9 cellular contexts compared by ENCODE assay signal in genomic region chr1:2312196-2312588, GRCh38.
DNase-seq lines count a peak whose midpoint lies in the region; ATAC-seq and TF ChIP-seq lines count a peak whose summit lies in the region.
"Had no signal": no experiment of that assay in that cellular context is flagged by ENCODE, and none has a peak within 500 bp of the region (broad histone marks: within the 10 kb centered on the region; RNA-seq: fewer than 3 reads in every experiment).

No MANE protein-coding gene starts in this region.

- no peak overlapping the region for H2AK5ac ChIP-seq in trophoblast cell (ENCODE audit: low read length)

- no peak overlapping the region for H3K14ac ChIP-seq in trophoblast cell (ENCODE audit: low read length)

- H4K12ac ChIP-seq in trophoblast cell (ENCODE audit: low read depth, low read length), result no peak overlapping the region

- TF ChIP-seq POLR2A in esophagus muscularis mucosa (IDR thresholded peaks at IDR 0.05; ENCODE audit: low read depth), result no peak
- no peak for TF ChIP-seq POLR2A in uterus (IDR thresholded peaks at IDR 0.05)

- WGBS in esophagus muscularis mucosa, result no CpG with 5 or more reads among the region's 11 CpGs
- no CpG with 5 or more reads among the region's 11 CpGs for WGBS in trophoblast cell (ENCODE audit: extremely low coverage, insufficient coverage, insufficient read length)

- H3K27me3 Mint-ChIP-seq in activated naive CD8-positive, alpha-beta T cell treated with anti-CD3 and anti-CD28 coated beads, Interleukin-2, amount 10 ng/mL, durations not matched to agents 7 days and 5 days, result no peaks in the 10 kb centered on the region
- no peaks in the 10 kb centered on the region for H3K27me3 Mint-ChIP-seq in activated naive CD8-positive, alpha-beta T cell treated with anti-CD3 and anti-CD28 coated beads for 36 hours

- H2BK120ac ChIP-seq in trophoblast cell (ENCODE audit: insufficient read depth, low read length, poor library complexity), result no peak overlapping the region

- peaks cover 55 to 75% (median 75%) of the 10 kb centered on the region in 4 donors for H3K4me1 ChIP-seq in esophagus muscularis mucosa
- peaks cover 37 to 44% of the 10 kb centered on the region in 2 experiments for H3K4me1 ChIP-seq in trophoblast cell (ENCODE audit: control insufficient read depth in 1 of 2, insufficient read depth in 2 of 2, low read length in 2 of 2)
- peaks cover 0 to 40% of the 10 kb centered on the region in 2 donors for H3K4me1 ChIP-seq in uterus
- H3K4me1 ChIP-seq: pancreas had no signal

- intact Hi-C loops in esophagus muscularis mucosa (cut with DNase I), result loop anchor here (5.0 kb wide), 2 partner anchors 75 to 105 kb away; no protein-coding TSS in a partner anchor
- intact Hi-C loops in uterus (cut with DNase I; ENCODE audit: low total_unique reads), result loop anchor here (10.0 kb wide), 1 partner anchor 73 kb away; no protein-coding TSS in a partner anchor

- peaks cover 7% of the 10 kb centered on the region for H3K36me3 Mint-ChIP-seq in activated naive CD8-positive, alpha-beta T cell treated with anti-CD3 and anti-CD28 coated beads, Interleukin-2, amount 10 ng/mL, durations not matched to agents 7 days and 5 days
- peaks cover 5% of the 10 kb centered on the region for H3K36me3 Mint-ChIP-seq in activated naive CD8-positive, alpha-beta T cell treated with anti-CD3 and anti-CD28 coated beads for 36 hours

- H3K27me3 ChIP-seq in esophagus muscularis mucosa (no peaks in the 10 kb centered on the region), trophoblast cell (ENCODE audit: insufficient read depth, low read length) (no peaks in the 10 kb centered on the region), uterus (no peaks in the 10 kb centered on the region)
- H3K27me3 ChIP-seq: pancreas had no signal

- H3K27ac ChIP-seq in esophagus muscularis mucosa (replicated peaks in 1 of 4) (peak overlapping the region; percentile 93 to 98 (median 95)), trophoblast cell (ENCODE audit: low read depth, low read length) (no peak overlapping the region), uterus (peak overlapping the region; percentile 86 to 93)
- H3K27ac ChIP-seq: pancreas had no signal

- POLR2A ChIA-PET in activated naive CD8-positive, alpha-beta T cell treated with anti-CD3 and anti-CD28 coated beads, Interleukin-2, amount 10 ng/mL, durations not matched to agents 7 days and 5 days (lab: Charles Lee), result interaction anchor here (1.6 to 3.7 kb wide), 3 partner anchors 12 to 85 kb away, joined by 6 to 23 read pairs (median 7); no protein-coding TSS in a partner anchor

- H3K79me2 ChIP-seq in trophoblast cell (ENCODE audit: control insufficient read depth, insufficient read depth, low read length, poor library complexity), result peaks cover 13% of the 10 kb centered on the region

- H2BK5ac ChIP-seq in trophoblast cell (ENCODE audit: low read depth, low read length, poor library complexity), result no peak overlapping the region

- H3K27ac Mint-ChIP-seq in activated naive CD8-positive, alpha-beta T cell treated with anti-CD3 and anti-CD28 coated beads, Interleukin-2, amount 10 ng/mL, durations not matched to agents 7 days and 5 days, result peak overlapping the region; percentile 45
- H3K27ac Mint-ChIP-seq in activated naive CD8-positive, alpha-beta T cell treated with anti-CD3 and anti-CD28 coated beads for 36 hours, result no peak overlapping the region

- peaks cover 2% of the 10 kb centered on the region for H3K4me1 Mint-ChIP-seq in activated naive CD8-positive, alpha-beta T cell treated with anti-CD3 and anti-CD28 coated beads, Interleukin-2, amount 10 ng/mL, durations not matched to agents 7 days and 5 days
- H3K4me1 Mint-ChIP-seq in activated naive CD8-positive, alpha-beta T cell treated with anti-CD3 and anti-CD28 coated beads for 36 hours, result peaks cover 6% of the 10 kb centered on the region

- DNase-seq in activated naive CD8-positive, alpha-beta T cell treated with anti-CD3 and anti-CD28 coated beads, Interleukin-2, amount 10 ng/mL, durations not matched to agents 7 days and 5 days, result no peak
- DNase-seq in activated naive CD8-positive, alpha-beta T cell treated with anti-CD3 and anti-CD28 coated beads for 36 hours, result no peak
- no peak for DNase-seq in esophagus muscularis mucosa (ENCODE audit: extremely low spot score)
- DNase-seq in trophoblast cell, result peak in 1 of 2 donors; percentile 10
- DNase-seq in uterus, result no peak
- DNase-seq in NCI-H2107 (lab: John Stamatoyannopoulos, UW), result no peak
- no peak for DNase-seq in COLO668 (lab: John Stamatoyannopoulos, UW; ENCODE audit: unreplicated experiment)
- DNase-seq in stimulated activated CD4-positive, alpha-beta T cell treated with anti-CD3 and anti-CD28 coated beads, Interleukin-2, amount 100 ng/mL, for 48 hours, result no peak
- DNase-seq: pancreas had no signal

- H3K4me3 Mint-ChIP-seq in activated naive CD8-positive, alpha-beta T cell treated with anti-CD3 and anti-CD28 coated beads, Interleukin-2, amount 10 ng/mL, durations not matched to agents 7 days and 5 days, result no peak overlapping the region
- H3K4me3 Mint-ChIP-seq in activated naive CD8-positive, alpha-beta T cell treated with anti-CD3 and anti-CD28 coated beads for 36 hours, result no peak overlapping the region

- peaks cover 34% of the 10 kb centered on the region for H3K79me1 ChIP-seq in trophoblast cell (ENCODE audit: low read length)

- no peak overlapping the region for H3K9ac ChIP-seq in trophoblast cell (ENCODE audit: low read length)

- no peak overlapping the region for H3K23ac ChIP-seq in trophoblast cell (ENCODE audit: low read length)

- H3K4me2 ChIP-seq in trophoblast cell (ENCODE audit: low read length), result no peak overlapping the region

- H2BK12ac ChIP-seq in trophoblast cell (ENCODE audit: low read length), result no peak overlapping the region

- H3K9me3 ChIP-seq in esophagus muscularis mucosa (no peaks in the 10 kb centered on the region), trophoblast cell (ENCODE audit: insufficient read depth, low read depth, low read length) (no peaks in the 10 kb centered on the region), uterus (no peaks in the 10 kb centered on the region)
- H3K9me3 ChIP-seq: pancreas had no signal

- H3K36me3 ChIP-seq in esophagus muscularis mucosa, result peaks cover 12 to 23% (median 19%) of the 10 kb centered on the region in 4 donors
- H3K36me3 ChIP-seq in trophoblast cell (ENCODE audit: control insufficient read depth in 1 of 2, insufficient read depth in 2 of 2, low read length in 2 of 2), result peaks cover 23 to 25% of the 10 kb centered on the region in 2 experiments
- no peaks in the 10 kb centered on the region for H3K36me3 ChIP-seq in uterus

- H3K4me3 ChIP-seq in esophagus muscularis mucosa (no peak overlapping the region), trophoblast cell (ENCODE audit: low read depth, low read length) (no peak overlapping the region), uterus (no peak overlapping the region)
- H3K4me3 ChIP-seq: pancreas had no signal

- no peaks in the 10 kb centered on the region for H3K9me3 Mint-ChIP-seq in activated naive CD8-positive, alpha-beta T cell treated with anti-CD3 and anti-CD28 coated beads, Interleukin-2, amount 10 ng/mL, durations not matched to agents 7 days and 5 days
- H3K9me3 Mint-ChIP-seq in activated naive CD8-positive, alpha-beta T cell treated with anti-CD3 and anti-CD28 coated beads for 36 hours, result no peaks in the 10 kb centered on the region

- TF ChIP-seq EP300 in esophagus muscularis mucosa (IDR thresholded peaks at IDR 0.05), result no peak

- peak overlapping the region; percentile 10 for H3K18ac ChIP-seq in trophoblast cell (ENCODE audit: low read length)

- TF ChIP-seq CTCF in esophagus muscularis mucosa (IDR thresholded peaks at IDR 0.05) (no peak), uterus (IDR thresholded peaks at IDR 0.05) (no peak)

- no peak overlapping the region for H4K8ac ChIP-seq in trophoblast cell (ENCODE audit: low read depth, low read length)

- peak overlapping the region; percentile 12 for H4K91ac ChIP-seq in trophoblast cell (ENCODE audit: low read depth, low read length)

- no peak overlapping the region for H2AFZ ChIP-seq in trophoblast cell (ENCODE audit: insufficient read depth, low read length, poor library complexity)

- no peak for ATAC-seq in activated naive CD8-positive, alpha-beta T cell treated with anti-CD3 and anti-CD28 coated beads, Interleukin-2, amount 10 ng/mL, durations not matched to agents 7 days and 5 days (ENCODE audit: low read depth)

- no peak overlapping the region for H3K4ac ChIP-seq in trophoblast cell (ENCODE audit: low read depth, low read length)
